1 cellular context compared by ENCODE assay signal in genomic region chr18:45958730-45959129, GRCh38.
A peak's percentile ranks its signal among the peaks of the same experiment; 100 is the strongest.
TF ChIP-seq lines count a peak whose summit lies in the region.

No MANE protein-coding gene starts in this region.

TF ChIP-seq in SK-N-SH, 30 proteins besides CTCF, POLR2A, EP300 and RAD21 (continued from another document):
- TF ChIP-seq NRF1 (IDR thresholded peaks at IDR 0.05; ENCODE audit: low read depth, low read length) (no peak), NFIC (IDR thresholded peaks at IDR 0.05; ENCODE audit: borderline replicate concordance) (peak; percentile 35), CHD2 (IDR thresholded peaks at IDR 0.05; ENCODE audit: low read length, partially characterized antibody) (no peak), TCF12 (IDR thresholded peaks at IDR 0.05) (peak; percentile 62), FOSL2 (IDR thresholded peaks at IDR 0.05; ENCODE audit: borderline replicate concordance, low read depth) (peak; percentile 53; the same call in 1 of the 2 replicates), JUND (IDR thresholded peaks at IDR 0.05) (peak; percentile 43; the same call in 1 of the 2 replicates)
- TF ChIP-seq, protein P1, sequence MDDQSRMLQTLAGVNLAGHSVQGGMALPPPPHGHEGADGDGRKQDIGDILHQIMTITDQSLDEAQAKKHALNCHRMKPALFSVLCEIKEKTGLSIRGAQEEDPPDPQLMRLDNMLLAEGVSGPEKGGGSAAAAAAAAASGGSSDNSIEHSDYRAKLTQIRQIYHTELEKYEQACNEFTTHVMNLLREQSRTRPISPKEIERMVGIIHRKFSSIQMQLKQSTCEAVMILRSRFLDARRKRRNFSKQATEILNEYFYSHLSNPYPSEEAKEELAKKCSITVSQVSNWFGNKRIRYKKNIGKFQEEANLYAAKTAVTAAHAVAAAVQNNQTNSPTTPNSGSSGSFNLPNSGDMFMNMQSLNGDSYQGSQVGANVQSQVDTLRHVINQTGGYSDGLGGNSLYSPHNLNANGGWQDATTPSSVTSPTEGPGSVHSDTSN (IDR thresholded peaks at IDR 0.05): peak; percentile 25; the same call in 1 of the 2 replicates
